Comparison of ENCODE assay signal across 21 cellular contexts in the genomic region with DNA sequence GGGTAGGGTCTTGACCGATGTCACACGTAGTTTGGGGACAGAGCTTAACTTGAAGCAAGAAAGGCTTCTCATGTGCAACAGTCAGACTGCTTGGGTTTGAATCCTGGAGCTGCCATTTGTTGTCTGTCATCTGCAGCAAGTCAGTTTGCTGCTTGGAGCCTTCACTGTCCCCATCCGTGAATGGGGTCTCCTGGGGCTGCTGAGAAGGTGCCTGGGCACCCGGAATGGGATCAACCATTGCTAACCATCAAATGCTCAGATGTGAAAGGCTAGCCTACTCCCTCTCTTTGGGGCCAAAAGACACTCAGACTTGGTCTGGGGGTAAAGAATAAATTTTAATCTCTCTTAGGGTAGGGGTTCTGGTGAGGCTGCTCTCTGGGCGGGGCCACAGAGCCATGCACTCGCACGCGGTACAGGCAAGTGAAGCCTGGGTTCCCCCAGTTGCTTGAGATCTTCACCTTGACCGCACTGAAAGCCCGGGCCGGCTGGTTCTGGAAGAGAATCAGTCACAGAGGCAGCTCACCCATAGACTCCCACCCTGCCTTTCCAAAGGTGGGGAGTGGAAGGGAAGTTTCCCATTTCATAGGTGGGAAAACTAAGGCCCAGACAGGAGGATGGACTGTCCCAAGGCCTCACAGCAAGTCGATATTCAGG. TPM values are rescaled to one million over a fixed set of nuclear protein-coding genes. Genes with fewer than 3 reads are reported as not detected.
DNase-seq lines count a peak whose midpoint lies in the region; ATAC-seq and TF ChIP-seq lines count a peak whose summit lies in the region.
"Had no signal": no experiment of that assay in that cellular context is flagged by ENCODE, and none has a peak within 500 bp of the region (broad histone marks: within the 10 kb centered on the region; RNA-seq: fewer than 3 reads in every experiment).

No MANE protein-coding gene starts in this region.

- H3K36me3 Mint-ChIP-seq in activated naive CD4-positive, alpha-beta T cell treated with anti-CD3 and anti-CD28 coated beads, Interleukin-2, amount 10 ng/mL, durations not matched to agents 7 days and 5 days, result no peaks in the 10 kb centered on the region
- H3K36me3 Mint-ChIP-seq in activated naive CD4-positive, alpha-beta T cell treated with anti-CD3 and anti-CD28 coated beads, Interleukin-2, amount 50 U/mL, for 72 hours, result no peaks in the 10 kb centered on the region
- H3K36me3 Mint-ChIP-seq in GM23338 (ENCODE audit: low read depth), result no peaks in the 10 kb centered on the region

- DNase-seq in activated naive CD4-positive, alpha-beta T cell treated with anti-CD3 and anti-CD28 coated beads, Interleukin-2, amount 10 ng/mL, durations not matched to agents 7 days and 5 days, result peak; percentile 15
- no peak for DNase-seq in activated naive CD4-positive, alpha-beta T cell treated with anti-CD3 and anti-CD28 coated beads, Interleukin-2, amount 50 U/mL, for 72 hours (ENCODE audit: low spot score in 2 of 2)
- DNase-seq in GM23338 (ENCODE audit: low spot score), result no peak
- peak in 3 of 49 donors; percentile 12 to 29 (median 15) for DNase-seq in substantia nigra (lab: John Stamatoyannopoulos, UW)
- no peak for DNase-seq in body of pancreas
- DNase-seq in Kasumi-1 (lab: John Stamatoyannopoulos, UW), result no peak
- DNase-seq: 8988T, DND-41, GDM1, GOT3, NCI-H1048, NCI-H1436 treated with DMSO at 0.1 percent for 48 hours, NCI-H510A, NCI-H774 had no signal

- no peak overlapping the region for H3K4me2 ChIP-seq in GM23338
- H3K4me2 ChIP-seq: KMS-11 had no signal

- no peak overlapping the region for H3K27ac Mint-ChIP-seq in activated naive CD4-positive, alpha-beta T cell treated with anti-CD3 and anti-CD28 coated beads, Interleukin-2, amount 10 ng/mL, durations not matched to agents 7 days and 5 days
- H3K27ac Mint-ChIP-seq in activated naive CD4-positive, alpha-beta T cell treated with anti-CD3 and anti-CD28 coated beads, Interleukin-2, amount 50 U/mL, for 72 hours, result no peak overlapping the region
- H3K27ac Mint-ChIP-seq in GM23338, result no peak overlapping the region

- H3K27ac ChIP-seq in GM23338 (ENCODE audit: low read depth), result no peak overlapping the region
- H3K27ac ChIP-seq in cingulate gyrus (ENCODE audit: low read depth, low read length), result peak overlapping the region; percentile 84
- peak overlapping the region; percentile 72 for H3K27ac ChIP-seq in substantia nigra (ENCODE audit: low read depth, low read length, poor library complexity, severe bottlenecking)
- H3K27ac ChIP-seq in body of pancreas, result no peak overlapping the region
- H3K27ac ChIP-seq: KMS-11, RWPE1 had no signal

- CTCF ChIA-PET in activated naive CD4-positive, alpha-beta T cell treated with anti-CD3 and anti-CD28 coated beads, Interleukin-2, amount 10 ng/mL, durations not matched to agents 7 days and 5 days (lab: Charles Lee), result interaction anchor here (2.6 kb wide), 1 partner anchor 82 kb away, joined by 6 read pairs; no protein-coding TSS in a partner anchor

- no peaks in the 10 kb centered on the region for H4K20me1 ChIP-seq in GM23338 (replicated peaks; ENCODE audit: insufficient read depth)

- H3K4me3 ChIP-seq in GM23338, result no peak overlapping the region
- no peak overlapping the region for H3K4me3 ChIP-seq in body of pancreas
- H3K4me3 ChIP-seq: GM12878 had no signal

- no peaks in the 10 kb centered on the region for H3K27me3 Mint-ChIP-seq in activated naive CD4-positive, alpha-beta T cell treated with anti-CD3 and anti-CD28 coated beads, Interleukin-2, amount 10 ng/mL, durations not matched to agents 7 days and 5 days
- peaks cover 13% of the 10 kb centered on the region for H3K27me3 Mint-ChIP-seq in GM23338 (ENCODE audit: insufficient read depth, low read depth, poor library complexity)

- no peak overlapping the region for H3K4me3 Mint-ChIP-seq in activated naive CD4-positive, alpha-beta T cell treated with anti-CD3 and anti-CD28 coated beads, Interleukin-2, amount 10 ng/mL, durations not matched to agents 7 days and 5 days
- no peak overlapping the region for H3K4me3 Mint-ChIP-seq in GM23338

- peak overlapping the region; percentile 56; the same call in 1 of the 2 replicates for H2AFZ ChIP-seq in GM23338

- H3K27me3 ChIP-seq in GM23338 (ENCODE audit: insufficient read depth) (no peaks in the 10 kb centered on the region), body of pancreas (no peaks in the 10 kb centered on the region)
- H3K27me3 ChIP-seq: BE2C had no signal

- H3K36me3 ChIP-seq in GM23338 (ENCODE audit: insufficient read depth) (no peaks in the 10 kb centered on the region), body of pancreas (replicated peaks in 1 of 2; ENCODE audit: insufficient read depth in 1 of 2, low read depth in 2 of 2) (no peaks in the 10 kb centered on the region)
- H3K36me3 ChIP-seq: BE2C had no signal

- no peaks in the 10 kb centered on the region for H3K9me3 ChIP-seq in body of pancreas
- H3K9me3 ChIP-seq: BE2C had no signal

- WGBS in body of pancreas, 2 donors, result 71 to 81% methylated on average over 12 of the region's 12 CpGs

- no peak for ATAC-seq in activated naive CD4-positive, alpha-beta T cell treated with anti-CD3 and anti-CD28 coated beads, Interleukin-2, amount 50 U/mL, for 72 hours
- ATAC-seq in GM23338 (no peak), body of pancreas (no peak), HG02588 (IDR thresholded peaks at IDR 0.05; ENCODE audit: unreplicated experiment) (no peak)
- ATAC-seq: GM12878 had no signal

- no peaks in the 10 kb centered on the region for H3K9me2 ChIP-seq in GM23338 (ENCODE audit: insufficient read depth)

- H3F3A ChIP-seq in GM23338 (replicated peaks; ENCODE audit: low read depth), result no peaks in the 10 kb centered on the region

- H3K9me3 Mint-ChIP-seq in activated naive CD4-positive, alpha-beta T cell treated with anti-CD3 and anti-CD28 coated beads, Interleukin-2, amount 10 ng/mL, durations not matched to agents 7 days and 5 days, result no peaks in the 10 kb centered on the region
- no peaks in the 10 kb centered on the region for H3K9me3 Mint-ChIP-seq in activated naive CD4-positive, alpha-beta T cell treated with anti-CD3 and anti-CD28 coated beads, Interleukin-2, amount 50 U/mL, for 72 hours
- H3K9me3 Mint-ChIP-seq in GM23338, result no peaks in the 10 kb centered on the region

- no peaks in the 10 kb centered on the region for H3K4me1 Mint-ChIP-seq in activated naive CD4-positive, alpha-beta T cell treated with anti-CD3 and anti-CD28 coated beads, Interleukin-2, amount 10 ng/mL, durations not matched to agents 7 days and 5 days
- H3K4me1 Mint-ChIP-seq in GM23338, result no peaks in the 10 kb centered on the region; the same call in 2 of the 3 replicates

- H3K4me1 ChIP-seq in GM23338 (ENCODE audit: insufficient read depth) (no peaks in the 10 kb centered on the region), body of pancreas (no peaks in the 10 kb centered on the region)

- intact Hi-C loops in body of pancreas (cut with DNase I), result no loop called here

- TF ChIP-seq CTCF in GM23338 (conservative IDR thresholded peaks at IDR 0.05; ENCODE audit: low read depth in 2 of 2) (no peak), body of pancreas (IDR thresholded peaks at IDR 0.05) (no peak)

- TF ChIP-seq POLR2A in body of pancreas (IDR thresholded peaks at IDR 0.05), result no peak

- no peaks in the 10 kb centered on the region for H3K79me2 ChIP-seq in GM23338 (replicated peaks; ENCODE audit: insufficient read depth)

TF ChIP-seq in GM23338, 12 proteins besides CTCF, POLR2A, EP300 and RAD21 (continues in another document):
- TF ChIP-seq, protein P1, sequence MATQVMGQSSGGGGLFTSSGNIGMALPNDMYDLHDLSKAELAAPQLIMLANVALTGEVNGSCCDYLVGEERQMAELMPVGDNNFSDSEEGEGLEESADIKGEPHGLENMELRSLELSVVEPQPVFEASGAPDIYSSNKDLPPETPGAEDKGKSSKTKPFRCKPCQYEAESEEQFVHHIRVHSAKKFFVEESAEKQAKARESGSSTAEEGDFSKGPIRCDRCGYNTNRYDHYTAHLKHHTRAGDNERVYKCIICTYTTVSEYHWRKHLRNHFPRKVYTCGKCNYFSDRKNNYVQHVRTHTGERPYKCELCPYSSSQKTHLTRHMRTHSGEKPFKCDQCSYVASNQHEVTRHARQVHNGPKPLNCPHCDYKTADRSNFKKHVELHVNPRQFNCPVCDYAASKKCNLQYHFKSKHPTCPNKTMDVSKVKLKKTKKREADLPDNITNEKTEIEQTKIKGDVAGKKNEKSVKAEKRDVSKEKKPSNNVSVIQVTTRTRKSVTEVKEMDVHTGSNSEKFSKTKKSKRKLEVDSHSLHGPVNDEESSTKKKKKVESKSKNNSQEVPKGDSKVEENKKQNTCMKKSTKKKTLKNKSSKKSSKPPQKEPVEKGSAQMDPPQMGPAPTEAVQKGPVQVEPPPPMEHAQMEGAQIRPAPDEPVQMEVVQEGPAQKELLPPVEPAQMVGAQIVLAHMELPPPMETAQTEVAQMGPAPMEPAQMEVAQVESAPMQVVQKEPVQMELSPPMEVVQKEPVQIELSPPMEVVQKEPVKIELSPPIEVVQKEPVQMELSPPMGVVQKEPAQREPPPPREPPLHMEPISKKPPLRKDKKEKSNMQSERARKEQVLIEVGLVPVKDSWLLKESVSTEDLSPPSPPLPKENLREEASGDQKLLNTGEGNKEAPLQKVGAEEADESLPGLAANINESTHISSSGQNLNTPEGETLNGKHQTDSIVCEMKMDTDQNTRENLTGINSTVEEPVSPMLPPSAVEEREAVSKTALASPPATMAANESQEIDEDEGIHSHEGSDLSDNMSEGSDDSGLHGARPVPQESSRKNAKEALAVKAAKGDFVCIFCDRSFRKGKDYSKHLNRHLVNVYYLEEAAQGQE (IDR thresholded peaks at IDR 0.05; ENCODE audit: unreplicated experiment), result no peak

RNA-seq across cellular contexts. Expression of gene SUN5, which starts 20.6 kb away (rescaled TPM):
- not detected for total RNA-seq in activated naive CD4-positive, alpha-beta T cell treated with anti-CD3 and anti-CD28 coated beads, Interleukin-2, amount 50 U/mL, for 72 hours
- not detected in 2 replicates for total RNA-seq in GM23338 (2014; rRNA removed; shearing (Covaris generic))
- not detected in 2 replicates for polyA plus RNA-seq in GM23338 (2016; fragmentation: Nextera tagmentation; extraction: Ambion mirVana)
- total RNA-seq in body of pancreas, result not detected
- total RNA-seq: GM12878, MCF 10A had no signal
- polyA plus RNA-seq: GM12878 had no signal

RNA-seq across cellular contexts. Expression of gene BPIFB2, which starts 23.9 kb away (rescaled TPM):
- not detected for total RNA-seq in activated naive CD4-positive, alpha-beta T cell treated with anti-CD3 and anti-CD28 coated beads, Interleukin-2, amount 50 U/mL, for 72 hours
- not detected in 2 replicates for total RNA-seq in GM23338 (2014; rRNA removed; shearing (Covaris generic))
- not detected in 2 replicates for polyA plus RNA-seq in GM23338 (2016; fragmentation: Nextera tagmentation; extraction: Ambion mirVana)
- total RNA-seq in body of pancreas, result not detected
- total RNA-seq: GM12878, MCF 10A had no signal
- polyA plus RNA-seq: GM12878 had no signal

RNA-seq across cellular contexts. Expression of gene BPIFB6, which starts 47.9 kb away (rescaled TPM):
- not detected for total RNA-seq in activated naive CD4-positive, alpha-beta T cell treated with anti-CD3 and anti-CD28 coated beads, Interleukin-2, amount 50 U/mL, for 72 hours
- total RNA-seq in GM23338 (2014; rRNA removed; shearing (Covaris generic)), result not detected in 2 replicates
- not detected in 2 replicates for polyA plus RNA-seq in GM23338 (2016; fragmentation: Nextera tagmentation; extraction: Ambion mirVana)
- total RNA-seq in body of pancreas, result not detected
- total RNA-seq: GM12878, MCF 10A had no signal
- polyA plus RNA-seq: GM12878 had no signal

Comparison
In these comparisons a context has a peak if more than half of its experiments do, and no peak if none do; other contexts are left out.
1. H3K27ac ChIP-seq: peak in cingulate gyrus (single experiment) and substantia nigra (single experiment); none in GM23338 (single experiment) and body of pancreas (0 of 4).